In the genomic region with DNA sequence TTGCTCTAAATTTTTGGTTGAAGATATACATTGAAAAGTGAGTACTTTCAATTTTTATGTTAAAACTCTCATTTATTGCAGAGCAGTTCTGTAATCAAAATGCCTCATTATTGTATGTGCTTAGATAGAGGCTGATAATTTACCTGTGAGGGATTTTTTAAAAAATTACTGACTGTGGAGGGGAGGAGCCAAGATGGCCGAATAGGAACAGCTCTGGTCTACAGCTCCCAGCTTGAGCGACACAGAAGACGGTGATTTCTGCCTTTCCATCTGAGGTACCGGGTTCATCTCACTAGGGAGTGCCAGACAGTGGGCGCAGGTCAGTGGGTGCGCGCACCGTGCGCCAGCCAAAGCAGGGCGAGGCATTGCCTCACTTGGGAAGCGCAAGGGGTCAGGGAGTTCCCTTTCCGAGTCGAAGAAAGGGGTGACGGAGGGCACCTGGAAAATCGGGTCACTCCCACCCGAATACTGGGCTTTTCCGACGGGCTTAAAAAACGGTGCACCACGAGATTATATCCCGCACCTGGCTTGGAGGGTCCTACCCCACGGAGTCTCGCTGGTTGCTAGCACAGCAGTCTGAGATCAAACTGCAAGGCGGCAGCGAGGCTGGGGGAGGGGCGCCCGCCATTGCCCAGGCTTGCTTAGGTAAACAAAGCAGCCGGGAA, we compare ENCODE assay signal across 7 cellular contexts.
DNase-seq lines count a peak whose midpoint lies in the region; ATAC-seq, FAIRE-seq and TF ChIP-seq lines count a peak whose summit lies in the region.
"Not testable (repeated sequence)": the region's sequence is repeated elsewhere in the genome, so short reads cannot be mapped to it uniquely, and the experiment has no call there.

No MANE protein-coding gene starts in this region.

- H3K27ac ChIP-seq in HEK293 (ENCODE audit: extremely low read depth, low read depth, low read length); PC-9; HepG2 (ENCODE audit: extremely low read length, insufficient read depth, low read length): not testable (repeated sequence)

- not testable (repeated sequence) for H3K36me3 Mint-ChIP-seq in chondrocyte (ENCODE audit: low read depth); osteocyte (ENCODE audit: unreplicated experiment)

- H3K4me3 Mint-ChIP-seq in chondrocyte (ENCODE audit: unreplicated experiment), result peak overlapping the region; percentile 19
- H3K4me3 Mint-ChIP-seq in osteocyte (ENCODE audit: unreplicated experiment), result peak overlapping the region; percentile 38

- not testable (repeated sequence) for H3K9me3 Mint-ChIP-seq in chondrocyte (ENCODE audit: low read depth); osteocyte (ENCODE audit: unreplicated experiment)

- CTCF ChIA-PET in HEK293 (lab: Yijun Ruan, JAX); PC-9 (lab: Charles Lee); HepG2 (lab: Yijun Ruan, JAX; ENCODE audit: low intra/inter-chr PET ratio, low total read pairs): not testable (repeated sequence)

- not testable (repeated sequence) for H3K4me1 Mint-ChIP-seq in chondrocyte (ENCODE audit: low read depth); osteocyte (ENCODE audit: unreplicated experiment)

- TF ChIP-seq CTCF in HEK293 (tag by site-specific recombination; IDR thresholded peaks at IDR 0.05); PC-9 (conservative IDR thresholded peaks at IDR 0.05); chondrocyte (IDR thresholded peaks at IDR 0.05); HepG2 (CRISPR knock-in tag; IDR thresholded peaks at IDR 0.05); osteocyte (IDR thresholded peaks at IDR 0.05): not testable (repeated sequence)

- intact Hi-C loops in PC-9 (cut with micrococcal nuclease; ENCODE audit: unreplicated experiment); HepG2 (cut with micrococcal nuclease; ENCODE audit: unreplicated experiment): not testable (repeated sequence)

- not testable (repeated sequence) for H3K27me3 Mint-ChIP-seq in chondrocyte (ENCODE audit: low read depth)
- peaks cover 10% of the 10 kb centered on the region for H3K27me3 Mint-ChIP-seq in osteocyte (ENCODE audit: unreplicated experiment)

- H4K20me1 ChIP-seq in PC-9 (ENCODE audit: insufficient read depth); HepG2 (ENCODE audit: insufficient read depth, low read length): not testable (repeated sequence)

- not testable (repeated sequence) for H3K9ac ChIP-seq in HepG2 (ENCODE audit: insufficient read depth, low read depth, low read length)

- H3K4me2 ChIP-seq in PC-9 (peak overlapping the region; percentile 44), HepG2 (ENCODE audit: low read depth, low read length) (peak overlapping the region; percentile 27; the same call in 1 of the 2 replicates)

- not testable (repeated sequence) for H3K79me2 ChIP-seq in PC-9 (ENCODE audit: low read depth); HepG2 (ENCODE audit: insufficient read depth, low read length)

- not testable (repeated sequence) for H3K27me3 ChIP-seq in PC-9 (ENCODE audit: insufficient read depth, low read depth); HepG2 (ENCODE audit: control insufficient read depth in 1 of 2, insufficient read depth in 2 of 2, low read length in 2 of 2)

- H3K4me3 ChIP-seq in HEK293 (ENCODE audit: low read depth, low read length), result not testable (repeated sequence)
- H3K4me3 ChIP-seq in PC-9, result peak overlapping the region; percentile 54; the same call in 1 of the 2 replicates
- H3K4me3 ChIP-seq in HepG2 (replicated peaks in 1 of 3; ENCODE audit: insufficient read depth in 1 of 3, low read depth in 2 of 3, low read length in 3 of 3), result peak overlapping the region in 2 of 3 experiments; percentile 19 to 46; a peak in 2 of 6 replicates

- DNase-seq in DMS53 treated with DMSO at 0.1 percent for 48 hours (lab: John Stamatoyannopoulos, UW; ENCODE audit: unreplicated experiment), result peak; percentile 26
- DNase-seq in NCI-H2171 treated with DMSO at 0.1 percent for 48 hours (lab: John Stamatoyannopoulos, UW), result peak; percentile 19
- peak in 1 of 2 experiments; percentile 32 for DNase-seq in PC-9
- DNase-seq in chondrocyte (ENCODE audit: low spot score); HepG2 (ENCODE audit: low spot score); osteocyte (ENCODE audit: extremely low spot score, unreplicated experiment): not testable (repeated sequence)

- TF ChIP-seq POLR2A in HepG2 (IDR thresholded peaks at IDR 0.05; ENCODE audit: insufficient read depth in 1 of 2, low read depth in 2 of 2, low read length in 2 of 2), result not testable (repeated sequence)

- not testable (repeated sequence) for TF ChIP-seq RAD21 in HepG2 (CRISPR knock-in tag; IDR thresholded peaks at IDR 0.05)

- not testable (repeated sequence) for TF ChIP-seq EP300 in HepG2 (IDR thresholded peaks at IDR 0.05; ENCODE audit: low read depth in 2 of 2, low read length in 2 of 2); HepG2 (CRISPR knock-in tag; IDR thresholded peaks at IDR 0.05; ENCODE audit: borderline replicate concordance)

- not testable (repeated sequence) for H3K4me1 ChIP-seq in HEK293 (ENCODE audit: control insufficient read depth, insufficient read depth, low read length); PC-9 (replicated peaks; ENCODE audit: insufficient read depth); HepG2 (ENCODE audit: insufficient read depth, low read length)

- 63% methylated on average over 16 of the region's 28 CpGs for WGBS in HepG2 (ENCODE audit: low lambda C conversion rate)

- POLR2A ChIA-PET in HEK293 (lab: Yijun Ruan, JAX); PC-9 (lab: Charles Lee; ENCODE audit: unreplicated experiment); HepG2 (lab: Yijun Ruan, JAX): not testable (repeated sequence)

- not testable (repeated sequence) for ATAC-seq in HepG2

- H3F3A ChIP-seq in PC-9 (ENCODE audit: insufficient read depth, low read depth), result not testable (repeated sequence)

- not testable (repeated sequence) for H3K27ac Mint-ChIP-seq in chondrocyte (ENCODE audit: unreplicated experiment); osteocyte (ENCODE audit: unreplicated experiment)

- not testable (repeated sequence) for H3K36me3 ChIP-seq in HEK293 (ENCODE audit: control insufficient read depth in 2 of 2, insufficient read depth in 1 of 2, low read length in 2 of 2); PC-9 (ENCODE audit: low read depth); HepG2 (replicated peaks in 1 of 2; ENCODE audit: control insufficient read depth in 1 of 2, insufficient read depth in 2 of 2, low read length in 2 of 2)

- in situ Hi-C loops in HepG2 (cut with HindIII; ENCODE audit: extremely low pct_ligation_motif_present, low pct_unique_long_range_greater_than_20kb), result not testable (repeated sequence)

- H3K9me2 ChIP-seq in PC-9 (ENCODE audit: insufficient read depth), result not testable (repeated sequence)

- H3K9me3 ChIP-seq in HEK293 (ENCODE audit: control insufficient read depth, insufficient read depth, low read depth, low read length); PC-9 (ENCODE audit: insufficient read depth, low read depth); HepG2 (ENCODE audit: low read length): not testable (repeated sequence)

- not testable (repeated sequence) for FAIRE-seq in HepG2 (lab: Jason Lieb, UNC)

- H2AFZ ChIP-seq in PC-9, result peak overlapping the region; percentile 66
- H2AFZ ChIP-seq in HepG2 (ENCODE audit: low read length), result not testable (repeated sequence)

- not testable (repeated sequence) for BruUV-seq in PC-9 (replicated peaks; lab: Mats Ljungman, UMichigan); HepG2 (replicated peaks; lab: Mats Ljungman, UMichigan)

TF ChIP-seq in HEK293, 187 proteins besides CTCF, POLR2A, EP300 and RAD21 (continues in another document):
- TF ChIP-seq IKZF3 (tag by site-specific recombination; IDR thresholded peaks at IDR 0.05), result peak; percentile 48; the same call in 1 of the 2 replicates

TF ChIP-seq in HepG2, 621 proteins besides CTCF, POLR2A, EP300 and RAD21 (continues in another document):
- TF ChIP-seq, protein P1, sequence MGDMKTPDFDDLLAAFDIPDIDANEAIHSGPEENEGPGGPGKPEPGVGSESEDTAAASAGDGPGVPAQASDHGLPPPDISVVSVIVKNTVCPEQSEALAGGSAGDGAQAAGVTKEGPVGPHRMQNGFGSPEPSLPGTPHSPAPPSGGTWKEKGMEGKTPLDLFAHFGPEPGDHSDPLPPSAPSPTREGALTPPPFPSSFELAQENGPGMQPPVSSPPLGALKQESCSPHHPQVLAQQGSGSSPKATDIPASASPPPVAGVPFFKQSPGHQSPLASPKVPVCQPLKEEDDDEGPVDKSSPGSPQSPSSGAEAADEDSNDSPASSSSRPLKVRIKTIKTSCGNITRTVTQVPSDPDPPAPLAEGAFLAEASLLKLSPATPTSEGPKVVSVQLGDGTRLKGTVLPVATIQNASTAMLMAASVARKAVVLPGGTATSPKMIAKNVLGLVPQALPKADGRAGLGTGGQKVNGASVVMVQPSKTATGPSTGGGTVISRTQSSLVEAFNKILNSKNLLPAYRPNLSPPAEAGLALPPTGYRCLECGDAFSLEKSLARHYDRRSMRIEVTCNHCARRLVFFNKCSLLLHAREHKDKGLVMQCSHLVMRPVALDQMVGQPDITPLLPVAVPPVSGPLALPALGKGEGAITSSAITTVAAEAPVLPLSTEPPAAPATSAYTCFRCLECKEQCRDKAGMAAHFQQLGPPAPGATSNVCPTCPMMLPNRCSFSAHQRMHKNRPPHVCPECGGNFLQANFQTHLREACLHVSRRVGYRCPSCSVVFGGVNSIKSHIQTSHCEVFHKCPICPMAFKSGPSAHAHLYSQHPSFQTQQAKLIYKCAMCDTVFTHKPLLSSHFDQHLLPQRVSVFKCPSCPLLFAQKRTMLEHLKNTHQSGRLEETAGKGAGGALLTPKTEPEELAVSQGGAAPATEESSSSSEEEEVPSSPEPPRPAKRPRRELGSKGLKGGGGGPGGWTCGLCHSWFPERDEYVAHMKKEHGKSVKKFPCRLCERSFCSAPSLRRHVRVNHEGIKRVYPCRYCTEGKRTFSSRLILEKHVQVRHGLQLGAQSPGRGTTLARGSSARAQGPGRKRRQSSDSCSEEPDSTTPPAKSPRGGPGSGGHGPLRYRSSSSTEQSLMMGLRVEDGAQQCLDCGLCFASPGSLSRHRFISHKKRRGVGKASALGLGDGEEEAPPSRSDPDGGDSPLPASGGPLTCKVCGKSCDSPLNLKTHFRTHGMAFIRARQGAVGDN (CRISPR knock-in tag; IDR thresholded peaks at IDR 0.05), result peak; percentile 11; the same call in 1 of the 2 replicates
